Comparison of ENCODE assay signal across 18 cellular contexts in the genomic region with DNA sequence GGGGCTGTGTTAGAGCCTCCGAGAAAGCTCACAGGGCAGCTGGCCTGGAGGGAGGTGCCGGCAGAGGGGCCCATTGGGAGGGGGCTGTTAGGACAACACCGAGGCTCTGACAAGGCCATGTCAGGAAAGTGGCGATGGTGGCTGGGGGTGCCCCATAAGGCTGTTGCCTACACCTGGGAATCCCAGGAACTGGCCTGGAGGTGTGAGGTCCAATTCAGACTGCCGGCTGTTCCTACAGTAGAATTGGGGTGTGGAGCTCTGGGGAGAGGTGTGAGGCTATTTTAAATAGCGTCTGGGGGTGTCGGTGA.
DNase-seq lines count a peak whose midpoint lies in the region; ATAC-seq and TF ChIP-seq lines count a peak whose summit lies in the region.
"Had no signal": no experiment of that assay in that cellular context is flagged by ENCODE, and none has a peak within 500 bp of the region (broad histone marks: within the 10 kb centered on the region; RNA-seq: fewer than 3 reads in every experiment).

No MANE protein-coding gene starts in this region.

- peaks cover 58% of the 10 kb centered on the region for H3K4me1 Mint-ChIP-seq in activated CD4-positive, alpha-beta T cell treated with anti-CD3 and anti-CD28 coated beads, Interleukin-2, amount 10 ng/mL, durations not matched to agents 7 days and 5 days
- peaks cover 20% of the 10 kb centered on the region for H3K4me1 Mint-ChIP-seq in activated CD8-positive, alpha-beta T cell treated with anti-CD3 and anti-CD28 coated beads for 36 hours (ENCODE audit: low read depth)
- peaks cover 21% of the 10 kb centered on the region for H3K4me1 Mint-ChIP-seq in endodermal cell

- no peaks in the 10 kb centered on the region for H3K9me3 ChIP-seq in endodermal cell (ENCODE audit: control insufficient read depth, low read length)
- H3K9me3 ChIP-seq in gastrocnemius medialis: no peaks in the 10 kb centered on the region
- no peaks in the 10 kb centered on the region for H3K9me3 ChIP-seq in esophagus squamous epithelium
- H3K9me3 ChIP-seq: BLaER1, transverse colon had no signal

- no peak overlapping the region for H3K4me3 ChIP-seq in endodermal cell (ENCODE audit: low read length)
- H3K4me3 ChIP-seq in gastrocnemius medialis: no peak overlapping the region
- H3K4me3 ChIP-seq in esophagus squamous epithelium: no peak overlapping the region
- H3K4me3 ChIP-seq: BLaER1, PC-9, transverse colon had no signal

- ATAC-seq in activated CD8-positive, alpha-beta T cell treated with anti-CD3 and anti-CD28 coated beads for 36 hours: no peak
- no peak for ATAC-seq in gastrocnemius medialis
- ATAC-seq: stimulated activated naive B cell treated with anti-CD40 and anti-IgM and Interleukin-4, amounts not matched to agents 10 μg/mL and 1 μg/mL and 100 μg/mL, for 72 hours had no signal

- peak overlapping the region; percentile 85 for H3K27ac Mint-ChIP-seq in activated CD4-positive, alpha-beta T cell treated with anti-CD3 and anti-CD28 coated beads, Interleukin-2, amount 10 ng/mL, durations not matched to agents 7 days and 5 days
- H3K27ac Mint-ChIP-seq in activated CD8-positive, alpha-beta T cell treated with anti-CD3 and anti-CD28 coated beads for 36 hours: peak overlapping the region; percentile 64
- peak overlapping the region; percentile 56 for H3K27ac Mint-ChIP-seq in endodermal cell
- H3K27ac Mint-ChIP-seq: stimulated activated naive B cell treated with anti-CD40 and anti-IgM and Interleukin-4, amounts not matched to agents 10 μg/mL and 1 μg/mL and 100 μg/mL, for 72 hours had no signal

- no peak overlapping the region for H3K4me3 Mint-ChIP-seq in activated CD4-positive, alpha-beta T cell treated with anti-CD3 and anti-CD28 coated beads, Interleukin-2, amount 10 ng/mL, durations not matched to agents 7 days and 5 days
- H3K4me3 Mint-ChIP-seq in activated CD8-positive, alpha-beta T cell treated with anti-CD3 and anti-CD28 coated beads for 36 hours: no peak overlapping the region
- no peak overlapping the region for H3K4me3 Mint-ChIP-seq in endodermal cell
- H3K4me3 Mint-ChIP-seq: stimulated activated naive B cell treated with anti-CD40 and anti-IgM and Interleukin-4, amounts not matched to agents 10 μg/mL and 1 μg/mL and 100 μg/mL, for 72 hours had no signal

- 89 to 100% methylated on average over 3 to 7 of the region's 7 CpGs for whole genome bisulfite sequencing in endodermal cell (ENCODE audit: insufficient coverage in 1 of 2, insufficient read length in 1 of 2), 2 experiments
- 91 to 97% methylated on average over 7 of the region's 7 CpGs for WGBS in esophagus squamous epithelium, 2 donors

- in situ Hi-C loops in gastrocnemius medialis (cut with MboI; ENCODE audit: low sequenced_read_pairs in 4 of 4) (no loop called here), ACHN (cut with HindIII; ENCODE audit: low pct_ligation_motif_present, low pct_unique_long_range_greater_than_20kb, low sequenced_read_pairs) (no loop called here)

- peaks cover 21% of the 10 kb centered on the region for H3K36me3 Mint-ChIP-seq in activated CD4-positive, alpha-beta T cell treated with anti-CD3 and anti-CD28 coated beads, Interleukin-2, amount 10 ng/mL, durations not matched to agents 7 days and 5 days (ENCODE audit: low read depth)
- peaks cover 13% of the 10 kb centered on the region for H3K36me3 Mint-ChIP-seq in activated CD8-positive, alpha-beta T cell treated with anti-CD3 and anti-CD28 coated beads for 36 hours (ENCODE audit: low read depth)
- H3K36me3 Mint-ChIP-seq in endodermal cell (ENCODE audit: low read depth): peaks cover 2% of the 10 kb centered on the region

- no peak for DNase-seq in activated CD4-positive, alpha-beta T cell treated with anti-CD3 and anti-CD28 coated beads, Interleukin-2, amount 10 ng/mL, durations not matched to agents 7 days and 5 days
- DNase-seq in activated CD4-positive, alpha-beta T cell treated with anti-CD3 and anti-CD28 coated beads for 1 hour: no peak
- DNase-seq in activated CD8-positive, alpha-beta T cell treated with anti-CD3 and anti-CD28 coated beads for 36 hours: no peak
- no peak for DNase-seq in endodermal cell
- no peak for DNase-seq in gastrocnemius medialis
- no peak for DNase-seq in ACHN
- no peak for DNase-seq in NCI-H2196 (lab: John Stamatoyannopoulos, UW; ENCODE audit: unreplicated experiment)
- no peak for DNase-seq in esophagus squamous epithelium (lab: John Stamatoyannopoulos, UW)
- DNase-seq: activated CD4-positive, alpha-beta T cell treated with anti-CD3 and anti-CD28 coated beads for 4 hours; central memory CD4-positive, alpha-beta T cell; Kasumi-1; NCI-H1105 treated with DMSO at 0.1 percent for 48 hours; NCI-H2171; NCI-H774; PC-9; stimulated activated naive B cell treated with anti-CD40 and anti-IgM and Interleukin-4, amounts not matched to agents 10 μg/mL and 1 μg/mL and 100 μg/mL, for 72 hours; transverse colon had no signal

- H3K27me3 Mint-ChIP-seq in activated CD4-positive, alpha-beta T cell treated with anti-CD3 and anti-CD28 coated beads, Interleukin-2, amount 10 ng/mL, durations not matched to agents 7 days and 5 days: no peaks in the 10 kb centered on the region
- H3K27me3 Mint-ChIP-seq in activated CD8-positive, alpha-beta T cell treated with anti-CD3 and anti-CD28 coated beads for 36 hours: no peaks in the 10 kb centered on the region
- H3K27me3 Mint-ChIP-seq in endodermal cell (ENCODE audit: insufficient read depth): no peaks in the 10 kb centered on the region
- H3K27me3 Mint-ChIP-seq: stimulated activated naive B cell treated with anti-CD40 and anti-IgM and Interleukin-4, amounts not matched to agents 10 μg/mL and 1 μg/mL and 100 μg/mL, for 72 hours had no signal

- TF ChIP-seq CTCF in activated CD8-positive, alpha-beta T cell treated with anti-CD3 and anti-CD28 coated beads for 36 hours (IDR thresholded peaks at IDR 0.05): no peak
- no peak for TF ChIP-seq CTCF in endodermal cell (conservative IDR thresholded peaks at IDR 0.05)
- TF ChIP-seq CTCF in gastrocnemius medialis (IDR thresholded peaks at IDR 0.05 in 4 of 5, conservative IDR thresholded peaks at IDR 0.05 in 1 of 5): no peak
- TF ChIP-seq CTCF in esophagus squamous epithelium (IDR thresholded peaks at IDR 0.05): no peak

- no peak overlapping the region for H3K27ac ChIP-seq in endodermal cell (ENCODE audit: low read depth, low read length)
- peak overlapping the region in 3 of 4 donors; percentile 67 to 96 (median 85) for H3K27ac ChIP-seq in gastrocnemius medialis
- no peak overlapping the region for H3K27ac ChIP-seq in esophagus squamous epithelium
- H3K27ac ChIP-seq: BLaER1, PC-9, transverse colon had no signal

- CTCF ChIA-PET in activated CD4-positive, alpha-beta T cell treated with anti-CD3 and anti-CD28 coated beads, Interleukin-2, amount 10 ng/mL, durations not matched to agents 7 days and 5 days (lab: Charles Lee): interaction anchor here (1.0 to 2.1 kb wide), 2 partner anchors 9 to 20 kb away, joined by 3 to 6 read pairs; no protein-coding TSS in a partner anchor
- CTCF ChIA-PET in activated CD8-positive, alpha-beta T cell treated with anti-CD3 and anti-CD28 coated beads for 36 hours (lab: Charles Lee): no interaction called here

- POLR2A ChIA-PET in activated CD4-positive, alpha-beta T cell treated with anti-CD3 and anti-CD28 coated beads, Interleukin-2, amount 10 ng/mL, durations not matched to agents 7 days and 5 days (lab: Charles Lee): interaction anchor here (0.6 kb wide), 1 partner anchor 10 kb away, joined by 3 read pairs; no protein-coding TSS in a partner anchor
- POLR2A ChIA-PET in activated CD8-positive, alpha-beta T cell treated with anti-CD3 and anti-CD28 coated beads for 36 hours (lab: Charles Lee): no interaction called here

- intact Hi-C loops in activated CD8-positive, alpha-beta T cell treated with anti-CD3 and anti-CD28 coated beads for 36 hours (cut with micrococcal nuclease): loop anchor here (10.0 kb wide), 1 partner anchor 58 kb away; no protein-coding TSS in a partner anchor
- intact Hi-C loops in gastrocnemius medialis (cut with DNase I; ENCODE audit: low total_unique reads): no loop called here
- intact Hi-C loops in esophagus squamous epithelium (cut with DNase I): no loop called here

- H3K4me1 ChIP-seq in endodermal cell (ENCODE audit: control insufficient read depth, insufficient read depth, low read length) (peaks cover 12% of the 10 kb centered on the region), gastrocnemius medialis (peaks cover 23 to 27% of the 10 kb centered on the region in 2 donors), esophagus squamous epithelium (peaks cover 15 to 30% (median 15%) of the 10 kb centered on the region in 3 donors)

- H3K9me3 Mint-ChIP-seq in activated CD4-positive, alpha-beta T cell treated with anti-CD3 and anti-CD28 coated beads, Interleukin-2, amount 10 ng/mL, durations not matched to agents 7 days and 5 days: peaks cover 2% of the 10 kb centered on the region
- no peaks in the 10 kb centered on the region for H3K9me3 Mint-ChIP-seq in activated CD8-positive, alpha-beta T cell treated with anti-CD3 and anti-CD28 coated beads for 36 hours
- H3K9me3 Mint-ChIP-seq in endodermal cell: no peaks in the 10 kb centered on the region
- H3K9me3 Mint-ChIP-seq: stimulated activated naive B cell treated with anti-CD40 and anti-IgM and Interleukin-4, amounts not matched to agents 10 μg/mL and 1 μg/mL and 100 μg/mL, for 72 hours had no signal

- H3K36me3 ChIP-seq in endodermal cell (ENCODE audit: control insufficient read depth, insufficient read depth, low read length) (peaks cover 5% of the 10 kb centered on the region), gastrocnemius medialis (peaks cover 0 to 8% of the 10 kb centered on the region in 2 donors), esophagus squamous epithelium (peaks cover 0 to 26% (median 0%) of the 10 kb centered on the region in 3 donors)
- H3K36me3 ChIP-seq: transverse colon had no signal

- H3K27me3 ChIP-seq in endodermal cell (ENCODE audit: control insufficient read depth, insufficient read depth, low read length, poor library complexity, severe bottlenecking) (no peaks in the 10 kb centered on the region), gastrocnemius medialis (no peaks in the 10 kb centered on the region), esophagus squamous epithelium (no peaks in the 10 kb centered on the region)
- H3K27me3 ChIP-seq: transverse colon had no signal

- H3K9ac ChIP-seq in endodermal cell (ENCODE audit: extremely low read depth, low read length, poor library complexity, severe bottlenecking): no peak overlapping the region
- H3K9ac ChIP-seq: BLaER1 had no signal

- TF ChIP-seq POLR2A in gastrocnemius medialis (IDR thresholded peaks at IDR 0.05): no peak
- no peak for TF ChIP-seq POLR2A in esophagus squamous epithelium (IDR thresholded peaks at IDR 0.05)

Comparison
In these comparisons a context has a peak if more than half of its experiments do, and no peak if none do; other contexts are left out.
1. H3K27ac ChIP-seq: peak in gastrocnemius medialis (3 of 4); none in endodermal cell (single experiment) and esophagus squamous epithelium (0 of 4).
2. Peak in every context shown above with its lines, with median percentiles within 50 percentile points of each other: H3K27ac Mint-ChIP-seq.